Comparison of ENCODE assay signal across 19 cellular contexts in the genomic region with DNA sequence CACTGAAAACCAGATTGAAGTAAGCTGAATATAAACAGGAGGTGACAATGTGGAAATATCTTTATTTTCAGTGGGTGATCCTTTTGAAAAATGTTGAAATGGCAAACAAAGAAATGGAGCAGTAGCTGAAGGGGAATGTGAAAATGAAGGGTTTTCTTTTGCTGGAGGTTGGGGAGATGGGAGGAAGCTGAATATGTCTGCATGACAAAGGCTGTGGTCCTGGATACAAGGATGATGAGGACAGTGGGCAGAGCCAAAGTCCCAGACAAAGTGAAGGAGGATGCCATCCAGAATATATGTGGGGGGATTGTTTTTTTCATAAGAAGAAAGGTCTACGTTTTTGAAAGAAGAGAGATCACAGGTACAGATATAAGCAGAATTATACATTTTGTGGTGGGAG. TPM values are rescaled to one million over a fixed set of nuclear protein-coding genes. Genes with fewer than 3 reads are reported as not detected.
DNase-seq lines count a peak whose midpoint lies in the region; ATAC-seq, FAIRE-seq and TF ChIP-seq lines count a peak whose summit lies in the region.
"Had no signal": no experiment of that assay in that cellular context is flagged by ENCODE, and none has a peak within 500 bp of the region (broad histone marks: within the 10 kb centered on the region; RNA-seq: fewer than 3 reads in every experiment).

No MANE protein-coding gene starts in this region.

- H4K91ac ChIP-seq in trophoblast cell (ENCODE audit: low read depth, low read length) = no peak overlapping the region

- no peaks in the 10 kb centered on the region for H3K9me3 Mint-ChIP-seq in astrocyte (ENCODE audit: unreplicated experiment)
- H3K9me3 Mint-ChIP-seq: CD4-positive, CD25-positive, alpha-beta regulatory T cell; CD8-positive, alpha-beta T cell; HFFc6 had no signal

- intact Hi-C loops in PC-3 (cut with micrococcal nuclease) = no loop called here

- H3K18ac ChIP-seq in trophoblast cell (ENCODE audit: low read length) = no peak overlapping the region

- TF ChIP-seq CTCF in PC-3 (conservative IDR thresholded peaks at IDR 0.05; ENCODE audit: low read depth, low read length) = no peak
- no peak for TF ChIP-seq CTCF in astrocyte (IDR thresholded peaks at IDR 0.05; ENCODE audit: insufficient read depth, low read depth, low read length)

- H3K27ac ChIP-seq in PC-3 (ENCODE audit: low read length) = no peak overlapping the region
- H3K27ac ChIP-seq in astrocyte (ENCODE audit: low read depth, low read length) = no peak overlapping the region
- H3K27ac ChIP-seq in trophoblast cell (ENCODE audit: low read depth, low read length) = no peak overlapping the region
- H3K27ac ChIP-seq: C4-2B, GM23248 had no signal

- POLR2A ChIA-PET in PC-3 (lab: Charles Lee; ENCODE audit: unreplicated experiment) = no interaction called here

- H2AFZ ChIP-seq in PC-3 (ENCODE audit: low read length) (no peak overlapping the region), astrocyte (ENCODE audit: low read depth, low read length) (no peak overlapping the region), trophoblast cell (ENCODE audit: insufficient read depth, low read length, poor library complexity) (no peak overlapping the region)
- H2AFZ ChIP-seq: GM23248 had no signal

- peaks cover 22% of the 10 kb centered on the region for H4K20me1 ChIP-seq in PC-3 (ENCODE audit: low read length)
- peaks cover 73% of the 10 kb centered on the region for H4K20me1 ChIP-seq in astrocyte (ENCODE audit: insufficient read depth, low read length)

- no peaks in the 10 kb centered on the region for H3F3A ChIP-seq in PC-3 (ENCODE audit: low read length, unreplicated experiment)

- CTCF ChIA-PET in PC-3 (lab: Charles Lee) = no interaction called here

- H3K23ac ChIP-seq in trophoblast cell (ENCODE audit: low read length) = no peak overlapping the region

- no peak overlapping the region for H3K14ac ChIP-seq in trophoblast cell (ENCODE audit: low read length)

- no peak for DNase-seq in PC-3
- no peak for DNase-seq in astrocyte (ENCODE audit: low read depth)
- no peak for DNase-seq in trophoblast cell
- no peak for DNase-seq in NCI-H2227 treated with DMSO at 0.1 percent for 48 hours (lab: John Stamatoyannopoulos, UW)
- DNase-seq in NCI-H526 (lab: John Stamatoyannopoulos, UW) = no peak
- no peak for DNase-seq in NCI-H2081 treated with DMSO at 0.1 percent for 48 hours (lab: John Stamatoyannopoulos, UW)
- DNase-seq: Caco-2; CD4-positive, CD25-positive, alpha-beta regulatory T cell; CD8-positive, alpha-beta T cell; DMS153; DND-41; GM23248; HFFc6 had no signal

- no peak overlapping the region for H2BK5ac ChIP-seq in trophoblast cell (ENCODE audit: low read depth, low read length, poor library complexity)

- H3K27ac Mint-ChIP-seq in astrocyte (ENCODE audit: unreplicated experiment) = no peak overlapping the region
- H3K27ac Mint-ChIP-seq: CD8-positive, alpha-beta T cell; HFFc6 had no signal

- H3K36me3 ChIP-seq in PC-3 (ENCODE audit: low read depth, low read length) = no peaks in the 10 kb centered on the region
- no peaks in the 10 kb centered on the region for H3K36me3 ChIP-seq in astrocyte (ENCODE audit: insufficient read depth, low read length)
- no peaks in the 10 kb centered on the region for H3K36me3 ChIP-seq in trophoblast cell (ENCODE audit: control insufficient read depth in 1 of 2, insufficient read depth in 2 of 2, low read length in 2 of 2)
- H3K36me3 ChIP-seq: HAP-1 had no signal

- peak overlapping the region; percentile 68 for H3K4me2 ChIP-seq in PC-3 (ENCODE audit: low read length)
- H3K4me2 ChIP-seq in astrocyte (ENCODE audit: low read length) = peak overlapping the region; percentile 14
- no peak overlapping the region for H3K4me2 ChIP-seq in trophoblast cell (ENCODE audit: low read length)

- H3K4ac ChIP-seq in trophoblast cell (ENCODE audit: low read depth, low read length) = peak overlapping the region; percentile 37

- peaks cover 2% of the 10 kb centered on the region for H3K36me3 Mint-ChIP-seq in astrocyte (ENCODE audit: low read depth, unreplicated experiment)
- H3K36me3 Mint-ChIP-seq: CD8-positive, alpha-beta T cell had no signal

- H3K27me3 ChIP-seq in PC-3 (ENCODE audit: low read length) = no peaks in the 10 kb centered on the region
- H3K27me3 ChIP-seq in astrocyte (ENCODE audit: insufficient read depth, low read length) = no peaks in the 10 kb centered on the region
- no peaks in the 10 kb centered on the region for H3K27me3 ChIP-seq in trophoblast cell (ENCODE audit: insufficient read depth, low read length)

- no peak overlapping the region for H2BK12ac ChIP-seq in trophoblast cell (ENCODE audit: low read length)

- no peaks in the 10 kb centered on the region for H3K27me3 Mint-ChIP-seq in astrocyte (ENCODE audit: low read depth, unreplicated experiment)

- H3K9me3 ChIP-seq in PC-3 (ENCODE audit: low read length) (no peaks in the 10 kb centered on the region), astrocyte (ENCODE audit: insufficient read depth, low read depth, low read length) (no peaks in the 10 kb centered on the region), trophoblast cell (ENCODE audit: insufficient read depth, low read depth, low read length) (no peaks in the 10 kb centered on the region)
- H3K9me3 ChIP-seq: Caco-2, HAP-1 had no signal

- no TSS peak for BruUV-seq in PC-3 (replicated peaks; lab: Mats Ljungman, UMichigan)

- no peak overlapping the region for H2AK5ac ChIP-seq in trophoblast cell (ENCODE audit: low read length)

- H3K9ac ChIP-seq in PC-3 (ENCODE audit: low read length) = no peak overlapping the region
- no peak overlapping the region for H3K9ac ChIP-seq in astrocyte (ENCODE audit: low read length)
- no peak overlapping the region for H3K9ac ChIP-seq in trophoblast cell (ENCODE audit: low read length)
- H3K9ac ChIP-seq: GM23248 had no signal

- H3K4me3 ChIP-seq in PC-3 (ENCODE audit: low read length) (peak overlapping the region; percentile 27), astrocyte (ENCODE audit: insufficient read depth, low read depth, low read length) (no peak overlapping the region), trophoblast cell (ENCODE audit: low read depth, low read length) (no peak overlapping the region)
- H3K4me3 ChIP-seq: GM23248, HAP-1 had no signal

- no peaks in the 10 kb centered on the region for H3K79me1 ChIP-seq in trophoblast cell (ENCODE audit: low read length)

- H3K79me2 ChIP-seq in PC-3 (ENCODE audit: low read length) = peaks cover 74% of the 10 kb centered on the region
- peaks cover 91% of the 10 kb centered on the region for H3K79me2 ChIP-seq in astrocyte (ENCODE audit: insufficient read depth, low read length)
- H3K79me2 ChIP-seq in trophoblast cell (ENCODE audit: control insufficient read depth, insufficient read depth, low read length, poor library complexity) = peaks cover 2% of the 10 kb centered on the region

- H3K4me1 ChIP-seq in PC-3 (ENCODE audit: insufficient read depth, low read length) = peaks cover 71% of the 10 kb centered on the region
- H3K4me1 ChIP-seq in astrocyte (ENCODE audit: insufficient read depth, low read length) = peaks cover 26% of the 10 kb centered on the region
- H3K4me1 ChIP-seq in trophoblast cell (ENCODE audit: control insufficient read depth in 1 of 2, insufficient read depth in 2 of 2, low read length in 2 of 2) = no peaks in the 10 kb centered on the region

- H2BK120ac ChIP-seq in trophoblast cell (ENCODE audit: insufficient read depth, low read length, poor library complexity) = no peak overlapping the region

- no CpG with 5 or more reads among the region's 1 CpG for WGBS in trophoblast cell (ENCODE audit: extremely low coverage, insufficient coverage, insufficient read length)

- H3K4me1 Mint-ChIP-seq in astrocyte (ENCODE audit: low read depth, unreplicated experiment) = peaks cover 47% of the 10 kb centered on the region

- H3K9me2 ChIP-seq in PC-3 (replicated peaks; ENCODE audit: low read length) = no peaks in the 10 kb centered on the region

- no peak overlapping the region for H4K8ac ChIP-seq in trophoblast cell (ENCODE audit: low read depth, low read length)

- H4K12ac ChIP-seq in trophoblast cell (ENCODE audit: low read depth, low read length) = no peak overlapping the region

- no peak for FAIRE-seq in astrocyte (lab: Jason Lieb, UNC)
- FAIRE-seq: G401.6, GM12892, H54 had no signal

- ATAC-seq in PC-3 = no peak
- ATAC-seq in GM19328 (IDR thresholded peaks at IDR 0.05; ENCODE audit: unreplicated experiment) = no peak
- ATAC-seq: CD8-positive, alpha-beta T cell had no signal

- peak overlapping the region; percentile 1 for H3K4me3 Mint-ChIP-seq in astrocyte (ENCODE audit: unreplicated experiment)
- H3K4me3 Mint-ChIP-seq: CD4-positive, CD25-positive, alpha-beta regulatory T cell; CD8-positive, alpha-beta T cell; HFFc6 had no signal

RNA-seq across cellular contexts. Expression of gene ALS2, which starts 6.7 kb away (rescaled TPM):
- 20.4 and 23.8 TPM in 2 replicates for total RNA-seq in PC-3 (2014; rRNA removed)
- total RNA-seq in astrocyte = 48.9 and 54.0 TPM in 2 replicates
- 15.9 and 16.9 TPM in 2 replicates for polyA plus RNA-seq in trophoblast cell (2013)

RNA-seq across cellular contexts. Expression of gene CDK15, which starts 32.3 kb away (rescaled TPM):
- total RNA-seq in PC-3 (2014; rRNA removed) = 2.4 TPM in 1 of 2 replicates, not detected in the other
- 6.6 and 9.3 TPM in 2 replicates for total RNA-seq in astrocyte
- polyA plus RNA-seq in trophoblast cell (2013) = 0.01 and 0.03 TPM in 2 replicates
- total RNA-seq: Caco-2; CD4-positive, CD25-positive, alpha-beta regulatory T cell; CD8-positive, alpha-beta T cell had no signal
- polyA plus RNA-seq: CD4-positive, CD25-positive, alpha-beta regulatory T cell had no signal
